Comparison of ENCODE assay signal across 20 cellular contexts in genomic region chr4:150152764-150153163, GRCh38.
A peak's percentile ranks its signal among the peaks of the same experiment; 100 is the strongest.
DNase-seq lines count a peak whose midpoint lies in the region; ATAC-seq, FAIRE-seq and TF ChIP-seq lines count a peak whose summit lies in the region.
"Had no signal": no experiment of that assay in that cellular context is flagged by ENCODE, and none has a peak within 500 bp of the region (broad histone marks: within the 10 kb centered on the region; RNA-seq: fewer than 3 reads in every experiment).

No MANE protein-coding gene starts in this region.

- CTCF ChIA-PET in A673 (lab: Charles Lee) (no interaction called here), IMR-90 (lab: Yijun Ruan, JAX) (no interaction called here)

- H3K79me1 ChIP-seq in IMR-90 (ENCODE audit: low read depth in 1 of 2, low read length in 2 of 2): peaks cover 57 to 69% of the 10 kb centered on the region in 2 experiments

- no peak for TF ChIP-seq POLR2A in IMR-90 (IDR thresholded peaks at IDR 0.05; ENCODE audit: low read depth, low read length)

- intact Hi-C loops in A673 (cut with micrococcal nuclease; ENCODE audit: unreplicated experiment) (no loop called here), IMR-90 (cut with micrococcal nuclease) (no loop called here), kidney (cut with DNase I) (no loop called here)

- H4K5ac ChIP-seq in IMR-90 (ENCODE audit: low read depth, low read length): no peak overlapping the region

- H3K27me3 ChIP-seq in A673 (replicated peaks; ENCODE audit: insufficient read depth, low read depth, low read length, poor library complexity): no peaks in the 10 kb centered on the region
- H3K27me3 ChIP-seq in IMR-90 (ENCODE audit: control insufficient read depth, insufficient read depth, low read length): no peaks in the 10 kb centered on the region
- no peaks in the 10 kb centered on the region for H3K27me3 ChIP-seq in iPS-15b (ENCODE audit: control insufficient read depth, insufficient read depth, low read length)
- H3K27me3 ChIP-seq: foreskin keratinocyte, SJCRH30 had no signal

- no peak overlapping the region for H2BK5ac ChIP-seq in IMR-90 (ENCODE audit: low read depth, low read length, poor library complexity, severe bottlenecking)

- no peak overlapping the region for H2BK15ac ChIP-seq in IMR-90 (ENCODE audit: low read depth, low read length)

- no peak overlapping the region for H3K4me2 ChIP-seq in IMR-90 (ENCODE audit: low read depth, low read length)

- no peak overlapping the region for H3K14ac ChIP-seq in IMR-90 (replicated peaks; ENCODE audit: low read depth, low read length)

- no peak overlapping the region for H2BK20ac ChIP-seq in IMR-90 (ENCODE audit: low read depth, low read length)

- DNase-seq in A673 (ENCODE audit: low spot score): peak; percentile 28
- peak; percentile 68 for DNase-seq in IMR-90
- peak; percentile 69 to 73 for DNase-seq in cardiac fibroblast (ENCODE audit: low read depth in 2 of 2)
- no peak for DNase-seq in NCI-H1436 treated with DMSO at 0.1 percent for 48 hours (lab: John Stamatoyannopoulos, UW)
- DNase-seq in kidney: no peak
- no peak for DNase-seq in H4 (ENCODE audit: low spot score)
- DNase-seq in NCI-H2081 treated with DMSO at 0.1 percent for 48 hours (lab: John Stamatoyannopoulos, UW): no peak
- DNase-seq: activated CD4-positive, alpha-beta T cell treated with anti-CD3 and anti-CD28 coated beads, Interleukin-2, amount 50 U/mL, for 4 hours; activated gamma-delta T cell; CD4-positive, CD25-positive, alpha-beta regulatory T cell; DMS153; endodermal cell; foreskin keratinocyte; KG1; NCI-H2081; NCI-H526 treated with DMSO at 0.1 percent for 48 hours; SJCRH30; stimulated activated CD8-positive, alpha-beta memory T cell treated with anti-CD3 and anti-CD28 coated beads, Interleukin-4, amount 100 ng/mL, for 48 hours; WERI-Rb-1 had no signal

- no peak overlapping the region for H3K56ac ChIP-seq in IMR-90 (ENCODE audit: extremely low read depth, insufficient read depth, low read length)

- dilution Hi-C loops in IMR-90 (cut with HindIII; ENCODE audit: low sequenced_read_pairs, unreplicated experiment): no loop called here

- ATAC-seq in IMR-90 (ENCODE audit: low read depth): no peak
- ATAC-seq: foreskin keratinocyte had no signal

- H3K9ac ChIP-seq in IMR-90 (ENCODE audit: low read depth, low read length) (no peak overlapping the region), iPS-15b (ENCODE audit: low read depth, low read length) (peak overlapping the region; percentile 3), kidney (ENCODE audit: low read length in 2 of 2) (no peak overlapping the region)

- H4K8ac ChIP-seq in IMR-90 (ENCODE audit: low read depth in 2 of 2, low read length in 2 of 2): no peak overlapping the region

- H3K4me1 ChIP-seq in A673 (ENCODE audit: insufficient read depth, low read length, poor library complexity, severe bottlenecking) (no peaks in the 10 kb centered on the region), IMR-90 (ENCODE audit: control insufficient read depth, insufficient read depth, low read length) (peaks cover 2% of the 10 kb centered on the region), iPS-15b (ENCODE audit: control insufficient read depth, insufficient read depth, low read length) (no peaks in the 10 kb centered on the region), kidney (ENCODE audit: control insufficient read depth in 1 of 2, insufficient read depth in 1 of 2, low read depth in 1 of 2, low read length in 2 of 2) (no peaks in the 10 kb centered on the region)
- H3K4me1 ChIP-seq: foreskin keratinocyte, SJCRH30 had no signal

- TF ChIP-seq RAD21 in IMR-90 (IDR thresholded peaks at IDR 0.05; ENCODE audit: low read length): no peak

- no peak overlapping the region for H3K27ac ChIP-seq in A673 (ENCODE audit: low read depth, low read length, poor library complexity, severe bottlenecking)
- H3K27ac ChIP-seq in IMR-90 (ENCODE audit: insufficient read depth, low read length): no peak overlapping the region
- H3K27ac ChIP-seq in kidney (ENCODE audit: low read depth in 2 of 2, low read length in 2 of 2): no peak overlapping the region
- H3K27ac ChIP-seq: foreskin keratinocyte, SJCRH30, WERI-Rb-1 had no signal

- H3K4ac ChIP-seq in IMR-90 (ENCODE audit: low read depth, low read length): peak overlapping the region; percentile 38; the same call in 1 of the 2 replicates

- no peak overlapping the region for H3K23ac ChIP-seq in IMR-90 (ENCODE audit: low read depth, low read length)

- H3K18ac ChIP-seq in IMR-90 (ENCODE audit: low read depth, low read length): no peak overlapping the region

- peaks cover 9% of the 10 kb centered on the region for H3K9me1 ChIP-seq in IMR-90 (ENCODE audit: insufficient read depth, low read length)

- no peak for TF ChIP-seq CTCF in A673 (conservative IDR thresholded peaks at IDR 0.05; ENCODE audit: low read depth, low read length)
- TF ChIP-seq CTCF in IMR-90 (conservative IDR thresholded peaks at IDR 0.05; ENCODE audit: low read depth, low read length): no peak
- no peak for TF ChIP-seq CTCF in cardiac fibroblast (IDR thresholded peaks at IDR 0.05; ENCODE audit: low read depth, low read length)
- no peak for TF ChIP-seq CTCF in kidney (IDR thresholded peaks at IDR 0.05; ENCODE audit: borderline replicate concordance, extremely low read depth, insufficient read depth)

- no CpG with 5 or more reads among the region's 3 CpGs for WGBS in IMR-90 (ENCODE audit: extremely low coverage in 2 of 2, insufficient read length in 1 of 2), 2 experiments

- H2AK9ac ChIP-seq in IMR-90 (replicated peaks; ENCODE audit: low read depth, low read length, poor library complexity): peak overlapping the region; percentile 39

- H3K36me3 ChIP-seq in A673 (ENCODE audit: insufficient read depth, low read length, poor library complexity, severe bottlenecking) (no peaks in the 10 kb centered on the region), IMR-90 (ENCODE audit: control insufficient read depth, insufficient read depth, low read length) (no peaks in the 10 kb centered on the region), iPS-15b (ENCODE audit: control insufficient read depth, insufficient read depth, low read length) (no peaks in the 10 kb centered on the region), kidney (ENCODE audit: control insufficient read depth in 1 of 2, insufficient read depth in 2 of 2, low read length in 2 of 2) (no peaks in the 10 kb centered on the region)
- H3K36me3 ChIP-seq: SJCRH30, WERI-Rb-1 had no signal

- POLR2A ChIA-PET in A673 (lab: Charles Lee; ENCODE audit: low non-redundant PET): no interaction called here
- POLR2A ChIA-PET in IMR-90 (lab: Charles Lee; ENCODE audit: unreplicated experiment): no interaction called here

- H2AFZ ChIP-seq in IMR-90 (replicated peaks; ENCODE audit: low read length, poor library complexity): no peak overlapping the region

- H3K4me3 ChIP-seq in A673 (ENCODE audit: low read depth, low read length, poor library complexity, severe bottlenecking): no peak overlapping the region
- no peak overlapping the region for H3K4me3 ChIP-seq in IMR-90 (ENCODE audit: insufficient read depth, low read depth, low read length)
- H3K4me3 ChIP-seq in cardiac fibroblast (replicated peaks in 1 of 2; ENCODE audit: low read depth in 2 of 2, low read length in 2 of 2): no peak overlapping the region
- H3K4me3 ChIP-seq in iPS-15b (ENCODE audit: low read depth, low read length): no peak overlapping the region
- H3K4me3 ChIP-seq in kidney (ENCODE audit: low read length in 2 of 2): no peak overlapping the region
- H3K4me3 ChIP-seq: SJCRH30 had no signal

- no peak for FAIRE-seq in kidney (lab: Jason Lieb, UNC)

- H4K91ac ChIP-seq in IMR-90 (ENCODE audit: insufficient read depth, low read depth, low read length): no peak overlapping the region

- H3K9me3 ChIP-seq in A673 (ENCODE audit: low read depth, low read length, poor library complexity, severe bottlenecking) (no peaks in the 10 kb centered on the region), IMR-90 (ENCODE audit: control insufficient read depth, insufficient read depth, low read length) (no peaks in the 10 kb centered on the region), iPS-15b (ENCODE audit: control insufficient read depth, insufficient read depth, low read length) (no peaks in the 10 kb centered on the region), kidney (ENCODE audit: control insufficient read depth in 1 of 2, low read length in 2 of 2) (no peaks in the 10 kb centered on the region)
- H3K9me3 ChIP-seq: SJCRH30 had no signal

- H2AK5ac ChIP-seq in IMR-90 (ENCODE audit: low read depth, low read length): no peak overlapping the region

- no peak overlapping the region for H2BK120ac ChIP-seq in IMR-90 (ENCODE audit: low read depth, low read length)

- no peaks in the 10 kb centered on the region for H4K20me1 ChIP-seq in IMR-90 (ENCODE audit: insufficient read depth, low read length)

- no TSS peak for BruUV-seq in A673 (replicated peaks; lab: Mats Ljungman, UMichigan)
- no TSS peak for BruUV-seq in IMR-90 (replicated peaks; lab: Mats Ljungman, UMichigan)

- in situ Hi-C loops in IMR-90 (cut with MboI; ENCODE audit: low sequenced_read_pairs): no loop called here

TF ChIP-seq in IMR-90, 13 proteins besides CTCF, POLR2A, EP300 and RAD21 (continues in another document):
- TF ChIP-seq NFE2L2 (IDR thresholded peaks at IDR 0.05; ENCODE audit: low read depth, low read length) (no peak), CHD1 (IDR thresholded peaks at IDR 0.05; ENCODE audit: low read depth, low read length) (no peak), RCOR1 (IDR thresholded peaks at IDR 0.05; ENCODE audit: insufficient replicate concordance, low read length) (no peak), ELK1 (IDR thresholded peaks at IDR 0.05; ENCODE audit: borderline replicate concordance, low read depth, low read length) (no peak), MAZ (IDR thresholded peaks at IDR 0.05; ENCODE audit: borderline replicate concordance, low read depth, low read length) (no peak), MAFK (IDR thresholded peaks at IDR 0.05; ENCODE audit: low read depth, low read length) (no peak), BHLHE40 (IDR thresholded peaks at IDR 0.05; ENCODE audit: low read depth, low read length) (no peak)
- TF ChIP-seq, protein P1, sequence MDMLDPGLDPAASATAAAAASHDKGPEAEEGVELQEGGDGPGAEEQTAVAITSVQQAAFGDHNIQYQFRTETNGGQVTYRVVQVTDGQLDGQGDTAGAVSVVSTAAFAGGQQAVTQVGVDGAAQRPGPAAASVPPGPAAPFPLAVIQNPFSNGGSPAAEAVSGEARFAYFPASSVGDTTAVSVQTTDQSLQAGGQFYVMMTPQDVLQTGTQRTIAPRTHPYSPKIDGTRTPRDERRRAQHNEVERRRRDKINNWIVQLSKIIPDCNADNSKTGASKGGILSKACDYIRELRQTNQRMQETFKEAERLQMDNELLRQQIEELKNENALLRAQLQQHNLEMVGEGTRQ (IDR thresholded peaks at IDR 0.05; ENCODE audit: low read depth, low read length): no peak

Comparison
In these comparisons a context has a peak if more than half of its experiments do, and no peak if none do; other contexts are left out.
1. DNase-seq: peak in A673 (single experiment), IMR-90 (single experiment) and cardiac fibroblast (2 of 2); none in NCI-H1436 treated with DMSO at 0.1 percent for 48 hours (single experiment), kidney (single experiment), H4 (single experiment) and NCI-H2081 treated with DMSO at 0.1 percent for 48 hours (single experiment).